In the genomic region with DNA sequence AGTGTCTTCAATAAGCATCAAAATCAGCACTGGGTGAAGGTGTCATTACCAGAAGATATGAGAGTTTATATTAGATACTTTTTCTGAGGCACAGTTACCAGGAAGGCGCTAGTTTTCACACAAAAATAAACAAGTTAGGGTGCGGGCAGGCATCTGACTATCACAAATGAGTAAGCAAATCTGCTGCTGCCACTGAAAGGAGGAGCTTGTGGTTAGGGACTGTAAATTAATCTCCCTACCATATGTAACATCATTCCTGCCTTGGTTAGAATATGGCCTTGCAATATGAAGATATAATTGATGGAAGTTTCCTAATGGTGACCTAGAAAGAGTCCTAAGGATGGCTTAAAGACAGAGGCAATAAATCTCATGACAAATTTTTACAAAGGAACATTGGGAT, we compare ENCODE assay signal across 1 cellular context.
TF ChIP-seq lines count a peak whose summit lies in the region.

No MANE protein-coding gene starts in this region.

TF ChIP-seq in K562, 482 proteins besides CTCF, POLR2A, EP300 and RAD21 (continued from another document and continues in another):
- TF ChIP-seq, protein P1, sequence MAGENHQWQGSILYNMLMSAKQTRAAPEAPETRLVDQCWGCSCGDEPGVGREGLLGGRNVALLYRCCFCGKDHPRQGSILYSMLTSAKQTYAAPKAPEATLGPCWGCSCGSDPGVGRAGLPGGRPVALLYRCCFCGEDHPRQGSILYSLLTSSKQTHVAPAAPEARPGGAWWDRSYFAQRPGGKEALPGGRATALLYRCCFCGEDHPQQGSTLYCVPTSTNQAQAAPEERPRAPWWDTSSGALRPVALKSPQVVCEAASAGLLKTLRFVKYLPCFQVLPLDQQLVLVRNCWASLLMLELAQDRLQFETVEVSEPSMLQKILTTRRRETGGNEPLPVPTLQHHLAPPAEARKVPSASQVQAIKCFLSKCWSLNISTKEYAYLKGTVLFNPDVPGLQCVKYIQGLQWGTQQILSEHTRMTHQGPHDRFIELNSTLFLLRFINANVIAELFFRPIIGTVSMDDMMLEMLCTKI (IDR thresholded peaks at IDR 0.05; ENCODE audit: partially characterized antibody) = no peak
- TF ChIP-seq CEBPB (tag; IDR thresholded peaks at IDR 0.05) (no peak), NCOA2 (IDR thresholded peaks at IDR 0.05; ENCODE audit: partially characterized antibody in 2 of 2) (peak in 1 of 2 experiments; percentile 75), NFIC (IDR thresholded peaks at IDR 0.05) (no peak), ZC3H4 (CRISPR knock-in tag; IDR thresholded peaks at IDR 0.05; ENCODE audit: borderline replicate concordance) (no peak), POLR2AphosphoS5 (IDR thresholded peaks at IDR 0.05; ENCODE audit: control insufficient read depth, insufficient read depth, low read depth, low read length) (no peak), DPF2 (IDR thresholded peaks at IDR 0.05) (peak; percentile 84), ZNF184 (CRISPR knock-in tag; IDR thresholded peaks at IDR 0.05) (no peak), CREM (IDR thresholded peaks at IDR 0.05; ENCODE audit: low read depth) (no peak), TBL1XR1 (IDR thresholded peaks at IDR 0.05; ENCODE audit: low read length in 2 of 2) (peak in 1 of 2 experiments; percentile 25; a peak in 1 of 4 replicates), SMARCA5 (IDR thresholded peaks at IDR 0.05) (no peak), TAF9B (IDR thresholded peaks at IDR 0.05; ENCODE audit: partially characterized antibody) (no peak), E2F3 (CRISPR knock-in tag; IDR thresholded peaks at IDR 0.05) (no peak), SMARCE1 (IDR thresholded peaks at IDR 0.05) (peak; percentile 58; the same call in 1 of the 2 replicates), MECOM (CRISPR knock-in tag; IDR thresholded peaks at IDR 0.05) (no peak), MYBL2 (IDR thresholded peaks at IDR 0.05; ENCODE audit: low read depth) (no peak), MYBL2 (CRISPR knock-in tag; IDR thresholded peaks at IDR 0.05; ENCODE audit: borderline replicate concordance) (no peak), MYC (IDR thresholded peaks at IDR 0.05; ENCODE audit: low read depth, low read length) (peak; percentile 18; the same call in 1 of the 2 replicates), MYC (CRISPR knock-in tag; IDR thresholded peaks at IDR 0.05; ENCODE audit: borderline replicate concordance, low read depth) (no peak), RBM14 (IDR thresholded peaks at IDR 0.05; ENCODE audit: borderline replicate concordance, insufficient read depth, low read depth, low read length) (no peak), ZNF75A (CRISPR knock-in tag; IDR thresholded peaks at IDR 0.05) (peak; percentile 78; the same call in 1 of the 2 replicates), ZFP30 (CRISPR knock-in tag; IDR thresholded peaks at IDR 0.05; ENCODE audit: borderline replicate concordance) (no peak), LEF1 (IDR thresholded peaks at IDR 0.05) (peak; percentile 55; the same call in 1 of the 2 replicates), POLR2H (tag; IDR thresholded peaks at IDR 0.05; ENCODE audit: low read depth) (no peak), CBFB (CRISPR knock-in tag; IDR thresholded peaks at IDR 0.05) (no peak), GTF2F1 (IDR thresholded peaks at IDR 0.05; ENCODE audit: low read depth, low read length) (no peak), ZNF76 (CRISPR knock-in tag; IDR thresholded peaks at IDR 0.05; ENCODE audit: borderline replicate concordance) (no peak), SIN3B (IDR thresholded peaks at IDR 0.05; ENCODE audit: low read depth) (no peak), HMG20B (CRISPR knock-in tag; IDR thresholded peaks at IDR 0.05) (no peak), HMG20A (CRISPR knock-in tag; conservative IDR thresholded peaks at IDR 0.05) (no peak), ZNF696 (CRISPR knock-in tag; conservative IDR thresholded peaks at IDR 0.05) (no peak), ZNF121 (CRISPR knock-in tag; conservative IDR thresholded peaks at IDR 0.05) (no peak), SAFB (IDR thresholded peaks at IDR 0.05; ENCODE audit: borderline replicate concordance, low read depth, low read length) (no peak), ZNF668 (CRISPR knock-in tag; IDR thresholded peaks at IDR 0.05) (no peak), SPI1 (IDR thresholded peaks at IDR 0.05; ENCODE audit: borderline replicate concordance, low read depth, low read length) (no peak), HSF4 (CRISPR knock-in tag; IDR thresholded peaks at IDR 0.05; ENCODE audit: borderline replicate concordance) (no peak), ETV1 (tag; conservative IDR thresholded peaks at IDR 0.05; ENCODE audit: low read depth) (no peak), BRD9 (IDR thresholded peaks at IDR 0.05; ENCODE audit: low read depth, partially characterized antibody) (no peak), HLTF (IDR thresholded peaks at IDR 0.05) (no peak), CEBPG (CRISPR knock-in tag; IDR thresholded peaks at IDR 0.05) (no peak), CEBPG (tag; conservative IDR thresholded peaks at IDR 0.05 in 1 of 2, IDR thresholded peaks at IDR 0.05 in 1 of 2) (no peak), NCOA4 (IDR thresholded peaks at IDR 0.05; ENCODE audit: partially characterized antibody) (no peak), PML (IDR thresholded peaks at IDR 0.05; ENCODE audit: low read length) (no peak; the same call in 1 of the 2 replicates), POLR2G (IDR thresholded peaks at IDR 0.05; ENCODE audit: low read depth, low read length) (no peak), CTBP1 (IDR thresholded peaks at IDR 0.05; ENCODE audit: borderline replicate concordance) (peak; percentile 31; the same call in 1 of the 2 replicates), TAL1 (IDR thresholded peaks at IDR 0.05) (peak; percentile 54), MEF2A (IDR thresholded peaks at IDR 0.05; ENCODE audit: control insufficient read depth, low read depth, low read length) (no peak), NELFE (IDR thresholded peaks at IDR 0.05; ENCODE audit: insufficient read depth, insufficient read length) (no peak)
- TF ChIP-seq, protein P2, sequence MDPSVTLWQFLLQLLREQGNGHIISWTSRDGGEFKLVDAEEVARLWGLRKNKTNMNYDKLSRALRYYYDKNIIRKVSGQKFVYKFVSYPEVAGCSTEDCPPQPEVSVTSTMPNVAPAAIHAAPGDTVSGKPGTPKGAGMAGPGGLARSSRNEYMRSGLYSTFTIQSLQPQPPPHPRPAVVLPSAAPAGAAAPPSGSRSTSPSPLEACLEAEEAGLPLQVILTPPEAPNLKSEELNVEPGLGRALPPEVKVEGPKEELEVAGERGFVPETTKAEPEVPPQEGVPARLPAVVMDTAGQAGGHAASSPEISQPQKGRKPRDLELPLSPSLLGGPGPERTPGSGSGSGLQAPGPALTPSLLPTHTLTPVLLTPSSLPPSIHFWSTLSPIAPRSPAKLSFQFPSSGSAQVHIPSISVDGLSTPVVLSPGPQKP (CRISPR knock-in tag; IDR thresholded peaks at IDR 0.05) = no peak
- TF ChIP-seq, protein P3, sequence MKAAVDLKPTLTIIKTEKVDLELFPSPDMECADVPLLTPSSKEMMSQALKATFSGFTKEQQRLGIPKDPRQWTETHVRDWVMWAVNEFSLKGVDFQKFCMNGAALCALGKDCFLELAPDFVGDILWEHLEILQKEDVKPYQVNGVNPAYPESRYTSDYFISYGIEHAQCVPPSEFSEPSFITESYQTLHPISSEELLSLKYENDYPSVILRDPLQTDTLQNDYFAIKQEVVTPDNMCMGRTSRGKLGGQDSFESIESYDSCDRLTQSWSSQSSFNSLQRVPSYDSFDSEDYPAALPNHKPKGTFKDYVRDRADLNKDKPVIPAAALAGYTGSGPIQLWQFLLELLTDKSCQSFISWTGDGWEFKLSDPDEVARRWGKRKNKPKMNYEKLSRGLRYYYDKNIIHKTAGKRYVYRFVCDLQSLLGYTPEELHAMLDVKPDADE (conservative IDR thresholded peaks at IDR 0.05; ENCODE audit: control insufficient read depth, low read depth, low read length) = no peak
- TF ChIP-seq, protein P4, sequence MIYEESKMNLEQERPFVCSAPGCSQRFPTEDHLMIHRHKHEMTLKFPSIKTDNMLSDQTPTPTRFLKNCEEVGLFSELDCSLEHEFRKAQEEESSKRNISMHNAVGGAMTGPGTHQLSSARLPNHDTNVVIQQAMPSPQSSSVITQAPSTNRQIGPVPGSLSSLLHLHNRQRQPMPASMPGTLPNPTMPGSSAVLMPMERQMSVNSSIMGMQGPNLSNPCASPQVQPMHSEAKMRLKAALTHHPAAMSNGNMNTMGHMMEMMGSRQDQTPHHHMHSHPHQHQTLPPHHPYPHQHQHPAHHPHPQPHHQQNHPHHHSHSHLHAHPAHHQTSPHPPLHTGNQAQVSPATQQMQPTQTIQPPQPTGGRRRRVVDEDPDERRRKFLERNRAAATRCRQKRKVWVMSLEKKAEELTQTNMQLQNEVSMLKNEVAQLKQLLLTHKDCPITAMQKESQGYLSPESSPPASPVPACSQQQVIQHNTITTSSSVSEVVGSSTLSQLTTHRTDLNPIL (CRISPR knock-in tag; IDR thresholded peaks at IDR 0.05) = no peak
- TF ChIP-seq, protein P5, sequence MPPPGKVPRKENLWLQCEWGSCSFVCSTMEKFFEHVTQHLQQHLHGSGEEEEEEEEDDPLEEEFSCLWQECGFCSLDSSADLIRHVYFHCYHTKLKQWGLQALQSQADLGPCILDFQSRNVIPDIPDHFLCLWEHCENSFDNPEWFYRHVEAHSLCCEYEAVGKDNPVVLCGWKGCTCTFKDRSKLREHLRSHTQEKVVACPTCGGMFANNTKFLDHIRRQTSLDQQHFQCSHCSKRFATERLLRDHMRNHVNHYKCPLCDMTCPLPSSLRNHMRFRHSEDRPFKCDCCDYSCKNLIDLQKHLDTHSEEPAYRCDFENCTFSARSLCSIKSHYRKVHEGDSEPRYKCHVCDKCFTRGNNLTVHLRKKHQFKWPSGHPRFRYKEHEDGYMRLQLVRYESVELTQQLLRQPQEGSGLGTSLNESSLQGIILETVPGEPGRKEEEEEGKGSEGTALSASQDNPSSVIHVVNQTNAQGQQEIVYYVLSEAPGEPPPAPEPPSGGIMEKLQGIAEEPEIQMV (tag; conservative IDR thresholded peaks at IDR 0.05; ENCODE audit: low read depth) = no peak
- TF ChIP-seq, protein P6, sequence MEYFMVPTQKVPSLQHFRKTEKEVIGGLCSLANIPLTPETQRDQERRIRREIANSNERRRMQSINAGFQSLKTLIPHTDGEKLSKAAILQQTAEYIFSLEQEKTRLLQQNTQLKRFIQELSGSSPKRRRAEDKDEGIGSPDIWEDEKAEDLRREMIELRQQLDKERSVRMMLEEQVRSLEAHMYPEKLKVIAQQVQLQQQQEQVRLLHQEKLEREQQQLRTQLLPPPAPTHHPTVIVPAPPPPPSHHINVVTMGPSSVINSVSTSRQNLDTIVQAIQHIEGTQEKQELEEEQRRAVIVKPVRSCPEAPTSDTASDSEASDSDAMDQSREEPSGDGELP (CRISPR knock-in tag; IDR thresholded peaks at IDR 0.05; ENCODE audit: borderline replicate concordance) = no peak
- TF ChIP-seq, protein P7, sequence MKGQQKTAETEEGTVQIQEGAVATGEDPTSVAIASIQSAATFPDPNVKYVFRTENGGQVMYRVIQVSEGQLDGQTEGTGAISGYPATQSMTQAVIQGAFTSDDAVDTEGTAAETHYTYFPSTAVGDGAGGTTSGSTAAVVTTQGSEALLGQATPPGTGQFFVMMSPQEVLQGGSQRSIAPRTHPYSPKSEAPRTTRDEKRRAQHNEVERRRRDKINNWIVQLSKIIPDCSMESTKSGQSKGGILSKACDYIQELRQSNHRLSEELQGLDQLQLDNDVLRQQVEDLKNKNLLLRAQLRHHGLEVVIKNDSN (CRISPR knock-in tag; IDR thresholded peaks at IDR 0.05) = no peak
- TF ChIP-seq, protein P8, sequence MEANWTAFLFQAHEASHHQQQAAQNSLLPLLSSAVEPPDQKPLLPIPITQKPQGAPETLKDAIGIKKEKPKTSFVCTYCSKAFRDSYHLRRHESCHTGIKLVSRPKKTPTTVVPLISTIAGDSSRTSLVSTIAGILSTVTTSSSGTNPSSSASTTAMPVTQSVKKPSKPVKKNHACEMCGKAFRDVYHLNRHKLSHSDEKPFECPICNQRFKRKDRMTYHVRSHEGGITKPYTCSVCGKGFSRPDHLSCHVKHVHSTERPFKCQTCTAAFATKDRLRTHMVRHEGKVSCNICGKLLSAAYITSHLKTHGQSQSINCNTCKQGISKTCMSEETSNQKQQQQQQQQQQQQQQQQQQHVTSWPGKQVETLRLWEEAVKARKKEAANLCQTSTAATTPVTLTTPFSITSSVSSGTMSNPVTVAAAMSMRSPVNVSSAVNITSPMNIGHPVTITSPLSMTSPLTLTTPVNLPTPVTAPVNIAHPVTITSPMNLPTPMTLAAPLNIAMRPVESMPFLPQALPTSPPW (CRISPR knock-in tag; IDR thresholded peaks at IDR 0.05) = no peak
- TF ChIP-seq, protein P9, sequence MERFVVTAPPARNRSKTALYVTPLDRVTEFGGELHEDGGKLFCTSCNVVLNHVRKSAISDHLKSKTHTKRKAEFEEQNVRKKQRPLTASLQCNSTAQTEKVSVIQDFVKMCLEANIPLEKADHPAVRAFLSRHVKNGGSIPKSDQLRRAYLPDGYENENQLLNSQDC (CRISPR knock-in tag; IDR thresholded peaks at IDR 0.05) = no peak
- TF ChIP-seq, protein P10, sequence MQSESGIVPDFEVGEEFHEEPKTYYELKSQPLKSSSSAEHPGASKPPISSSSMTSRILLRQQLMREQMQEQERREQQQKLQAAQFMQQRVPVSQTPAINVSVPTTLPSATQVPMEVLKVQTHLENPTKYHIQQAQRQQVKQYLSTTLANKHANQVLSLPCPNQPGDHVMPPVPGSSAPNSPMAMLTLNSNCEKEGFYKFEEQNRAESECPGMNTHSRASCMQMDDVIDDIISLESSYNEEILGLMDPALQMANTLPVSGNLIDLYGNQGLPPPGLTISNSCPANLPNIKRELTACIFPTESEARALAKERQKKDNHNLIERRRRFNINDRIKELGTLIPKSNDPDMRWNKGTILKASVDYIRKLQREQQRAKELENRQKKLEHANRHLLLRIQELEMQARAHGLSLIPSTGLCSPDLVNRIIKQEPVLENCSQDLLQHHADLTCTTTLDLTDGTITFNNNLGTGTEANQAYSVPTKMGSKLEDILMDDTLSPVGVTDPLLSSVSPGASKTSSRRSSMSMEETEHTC (IDR thresholded peaks at IDR 0.05) = 0 out of 2 replicates have a peak, but pooled peaks have one; percentile 36
